Comparison of ENCODE assay signal across 15 cellular contexts in the genomic region with DNA sequence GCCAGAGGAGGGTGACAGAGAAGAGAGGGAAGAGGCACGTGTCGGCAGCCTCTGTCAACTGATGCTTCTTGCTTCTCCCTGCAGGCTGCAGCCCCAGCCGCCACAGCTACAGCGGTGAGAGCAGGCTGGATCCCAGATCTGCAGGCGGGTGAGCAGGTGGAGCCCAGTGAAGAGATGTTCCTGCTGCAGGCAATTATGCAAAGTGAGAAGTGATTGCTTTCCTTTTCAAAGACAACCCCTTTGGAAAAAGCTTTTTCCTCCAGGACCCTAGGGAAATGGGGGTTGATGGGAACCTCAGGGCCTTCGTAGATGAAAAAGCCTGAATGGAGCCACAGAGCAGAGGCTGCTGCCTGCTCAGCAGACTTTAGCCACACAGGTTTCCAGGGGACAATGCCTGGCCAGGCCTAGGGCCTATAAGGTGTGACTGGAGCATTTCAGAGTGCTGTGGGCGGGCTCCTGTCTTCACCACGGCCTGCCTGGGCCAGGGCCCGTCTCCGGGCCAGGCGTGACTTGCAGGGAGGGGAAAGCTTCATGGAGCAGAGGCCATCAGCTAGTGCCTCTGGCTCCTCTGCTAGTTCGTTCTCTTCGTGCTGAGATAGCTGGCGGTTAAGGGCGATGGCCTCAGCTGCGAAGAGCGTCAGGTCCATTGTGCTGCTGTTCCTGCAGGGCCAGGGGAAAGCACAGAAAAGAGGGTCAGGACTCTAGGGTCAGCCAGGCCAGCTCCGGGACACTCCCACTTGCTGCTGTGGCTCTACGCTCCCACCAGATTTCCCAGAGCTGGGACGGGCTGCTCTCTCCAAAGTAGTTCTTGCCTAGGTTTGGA. TPM values are rescaled to one million over a fixed set of nuclear protein-coding genes. Genes with fewer than 3 reads are reported as not detected.
DNase-seq lines count a peak whose midpoint lies in the region; ATAC-seq and TF ChIP-seq lines count a peak whose summit lies in the region.
"Had no signal": no experiment of that assay in that cellular context is flagged by ENCODE, and none has a peak within 500 bp of the region (broad histone marks: within the 10 kb centered on the region; RNA-seq: fewer than 3 reads in every experiment).

No MANE protein-coding gene starts in this region.

- no peaks in the 10 kb centered on the region for H3K4me1 ChIP-seq in endodermal cell (ENCODE audit: control insufficient read depth, insufficient read depth, low read length)

- DNase-seq in activated naive CD4-positive, alpha-beta T cell treated with anti-CD3 and anti-CD28 coated beads, Interleukin-2, amount 50 U/mL, for 72 hours (ENCODE audit: low spot score in 2 of 2) = peak in 1 of 2 donors; percentile 35
- no peak for DNase-seq in activated naive CD4-positive, alpha-beta T cell treated with anti-CD3 and anti-CD28 coated beads for 36 hours
- DNase-seq in NCI-H2227 treated with DMSO at 0.1 percent for 48 hours (lab: John Stamatoyannopoulos, UW) = peak; percentile 57
- DNase-seq in endodermal cell = peak; percentile 64
- no peak for DNase-seq in effector memory CD8-positive, alpha-beta T cell
- DNase-seq in GDM1 (lab: John Stamatoyannopoulos, UW) = no peak
- DNase-seq in cerebellar cortex (ENCODE audit: low spot score) = no peak
- DNase-seq: activated CD4-positive, CD25-positive, alpha-beta regulatory T cell treated with anti-CD3 and anti-CD28 coated beads, Interleukin-2, amount 50 U/mL, for 72 hours; activated naive CD8-positive, alpha-beta T cell treated with anti-CD3 and anti-CD28 coated beads, Interleukin-2, amount 10 ng/mL, durations not matched to agents 7 days and 5 days; foreskin fibroblast; KBM-7; NCI-H1930 had no signal

- no peak for ATAC-seq in activated naive CD4-positive, alpha-beta T cell treated with anti-CD3 and anti-CD28 coated beads, Interleukin-2, amount 50 U/mL, for 72 hours
- ATAC-seq in effector memory CD8-positive, alpha-beta T cell (replicated peaks) = no peak

- H3K9me3 Mint-ChIP-seq in activated naive CD4-positive, alpha-beta T cell treated with anti-CD3 and anti-CD28 coated beads, Interleukin-2, amount 50 U/mL, for 72 hours = no peaks in the 10 kb centered on the region
- no peaks in the 10 kb centered on the region for H3K9me3 Mint-ChIP-seq in activated naive CD4-positive, alpha-beta T cell treated with anti-CD3 and anti-CD28 coated beads for 36 hours
- no peaks in the 10 kb centered on the region for H3K9me3 Mint-ChIP-seq in endodermal cell
- no peaks in the 10 kb centered on the region for H3K9me3 Mint-ChIP-seq in effector memory CD8-positive, alpha-beta T cell
- H3K9me3 Mint-ChIP-seq: activated naive CD8-positive, alpha-beta T cell treated with anti-CD3 and anti-CD28 coated beads, Interleukin-2, amount 10 ng/mL, durations not matched to agents 7 days and 5 days; T-helper 2 cell treated with Interferon-gamma antibody and Interleukin-4, amounts not matched to agents 5 μg/mL and 100 μg/mL, for 36 hours had no signal

- no peak overlapping the region for H3K4me3 Mint-ChIP-seq in activated naive CD4-positive, alpha-beta T cell treated with anti-CD3 and anti-CD28 coated beads for 36 hours
- no peak overlapping the region for H3K4me3 Mint-ChIP-seq in endodermal cell
- no peak overlapping the region for H3K4me3 Mint-ChIP-seq in effector memory CD8-positive, alpha-beta T cell
- H3K4me3 Mint-ChIP-seq: activated naive CD8-positive, alpha-beta T cell treated with anti-CD3 and anti-CD28 coated beads, Interleukin-2, amount 10 ng/mL, durations not matched to agents 7 days and 5 days; T-helper 2 cell treated with Interferon-gamma antibody and Interleukin-4, amounts not matched to agents 5 μg/mL and 100 μg/mL, for 36 hours had no signal

- no peak for TF ChIP-seq CTCF in endodermal cell (conservative IDR thresholded peaks at IDR 0.05)

- peak overlapping the region; percentile 53 to 62 for H3K27ac Mint-ChIP-seq in activated naive CD4-positive, alpha-beta T cell treated with anti-CD3 and anti-CD28 coated beads, Interleukin-2, amount 50 U/mL, for 72 hours
- H3K27ac Mint-ChIP-seq in activated naive CD4-positive, alpha-beta T cell treated with anti-CD3 and anti-CD28 coated beads for 36 hours = no peak overlapping the region
- no peak overlapping the region for H3K27ac Mint-ChIP-seq in endodermal cell
- H3K27ac Mint-ChIP-seq in effector memory CD8-positive, alpha-beta T cell = peak overlapping the region in 1 of 2 donors; percentile 72
- H3K27ac Mint-ChIP-seq: activated naive CD8-positive, alpha-beta T cell treated with anti-CD3 and anti-CD28 coated beads, Interleukin-2, amount 10 ng/mL, durations not matched to agents 7 days and 5 days; T-helper 2 cell treated with Interferon-gamma antibody and Interleukin-4, amounts not matched to agents 5 μg/mL and 100 μg/mL, for 36 hours had no signal

- H3K27ac ChIP-seq in endodermal cell (ENCODE audit: low read depth, low read length) (peak overlapping the region; percentile 88), temporal lobe (ENCODE audit: low read depth, low read length) (peak overlapping the region; percentile 6)

- H3K9me3 ChIP-seq in endodermal cell (ENCODE audit: control insufficient read depth, low read length) = no peaks in the 10 kb centered on the region

- 82 to 87% methylated on average over 13 to 20 of the region's 20 CpGs for WGBS in endodermal cell (ENCODE audit: insufficient coverage in 1 of 2, insufficient read length in 1 of 2), 2 experiments

- H3K4me1 Mint-ChIP-seq in activated naive CD4-positive, alpha-beta T cell treated with anti-CD3 and anti-CD28 coated beads for 36 hours (ENCODE audit: low read depth) = no peaks in the 10 kb centered on the region
- no peaks in the 10 kb centered on the region for H3K4me1 Mint-ChIP-seq in endodermal cell
- H3K4me1 Mint-ChIP-seq in effector memory CD8-positive, alpha-beta T cell (ENCODE audit: low read depth in 2 of 2) = peaks cover 0 to 10% of the 10 kb centered on the region in 2 donors

- H3K27me3 Mint-ChIP-seq in activated naive CD4-positive, alpha-beta T cell treated with anti-CD3 and anti-CD28 coated beads for 36 hours (ENCODE audit: low read depth) = no peaks in the 10 kb centered on the region
- peaks cover 5% of the 10 kb centered on the region for H3K27me3 Mint-ChIP-seq in endodermal cell (ENCODE audit: insufficient read depth)
- H3K27me3 Mint-ChIP-seq in effector memory CD8-positive, alpha-beta T cell = no peaks in the 10 kb centered on the region
- H3K27me3 Mint-ChIP-seq: activated naive CD8-positive, alpha-beta T cell treated with anti-CD3 and anti-CD28 coated beads, Interleukin-2, amount 10 ng/mL, durations not matched to agents 7 days and 5 days had no signal

- no peaks in the 10 kb centered on the region for H3K36me3 Mint-ChIP-seq in activated naive CD4-positive, alpha-beta T cell treated with anti-CD3 and anti-CD28 coated beads, Interleukin-2, amount 50 U/mL, for 72 hours
- H3K36me3 Mint-ChIP-seq in activated naive CD4-positive, alpha-beta T cell treated with anti-CD3 and anti-CD28 coated beads for 36 hours (ENCODE audit: low read depth) = peaks cover 2% of the 10 kb centered on the region
- H3K36me3 Mint-ChIP-seq in endodermal cell (ENCODE audit: low read depth) = peaks cover 13% of the 10 kb centered on the region
- H3K36me3 Mint-ChIP-seq in effector memory CD8-positive, alpha-beta T cell (ENCODE audit: insufficient read depth) = peaks cover 25% of the 10 kb centered on the region

- intact Hi-C loops in activated naive CD4-positive, alpha-beta T cell treated with anti-CD3 and anti-CD28 coated beads for 36 hours (cut with micrococcal nuclease) = no loop called here

- no peaks in the 10 kb centered on the region for H3K36me3 ChIP-seq in endodermal cell (ENCODE audit: control insufficient read depth, insufficient read depth, low read length)

- H3K9ac ChIP-seq in endodermal cell (ENCODE audit: extremely low read depth, low read length, poor library complexity, severe bottlenecking) = no peak overlapping the region

- no peaks in the 10 kb centered on the region for H3K27me3 ChIP-seq in endodermal cell (ENCODE audit: control insufficient read depth, insufficient read depth, low read length, poor library complexity, severe bottlenecking)

- no peak overlapping the region for H3K4me3 ChIP-seq in endodermal cell (ENCODE audit: low read length)

- CTCF ChIA-PET in activated naive CD4-positive, alpha-beta T cell treated with anti-CD3 and anti-CD28 coated beads for 36 hours (lab: Charles Lee) = interaction anchor here (1.5 kb wide), 1 partner anchor 166 kb away, joined by 5 read pairs; no protein-coding TSS in a partner anchor

RNA-seq across cellular contexts. Expression of a gene that starts 6.9 kb away (rescaled TPM):
- not detected for total RNA-seq in activated naive CD4-positive, alpha-beta T cell treated with anti-CD3 and anti-CD28 coated beads, Interleukin-2, amount 50 U/mL, for 72 hours
- not detected for total RNA-seq in activated naive CD4-positive, alpha-beta T cell treated with anti-CD3 and anti-CD28 coated beads for 36 hours
- total RNA-seq in endodermal cell (not detected), temporal lobe (not detected)
- polyA plus RNA-seq in endodermal cell (2013, experiment 1 of 2) = 0.18 TPM
- not detected for polyA plus RNA-seq in endodermal cell (2013, experiment 2 of 2)
- total RNA-seq: activated naive CD8-positive, alpha-beta T cell treated with anti-CD3 and anti-CD28 coated beads, Interleukin-2, amount 10 ng/mL, durations not matched to agents 7 days and 5 days; liver had no signal
- polyA plus RNA-seq: liver had no signal

RNA-seq across cellular contexts. Expression of a gene that starts 45.7 kb away (rescaled TPM):
- total RNA-seq in activated naive CD4-positive, alpha-beta T cell treated with anti-CD3 and anti-CD28 coated beads, Interleukin-2, amount 50 U/mL, for 72 hours = 10 to 100 TPM; 37.3 to 48.7 TPM
- 10 to 100 TPM; 18.5 to 21.2 TPM for total RNA-seq in activated naive CD4-positive, alpha-beta T cell treated with anti-CD3 and anti-CD28 coated beads for 36 hours
- 10 to 100 TPM; 19.9 to 28.5 TPM for total RNA-seq in endodermal cell
- polyA plus RNA-seq in endodermal cell (2013, experiment 1 of 2) = 22.8 TPM
- polyA plus RNA-seq in endodermal cell (2013, experiment 2 of 2) = 22.0 TPM
- 8.9 TPM for total RNA-seq in temporal lobe

RNA-seq across cellular contexts. Expression of a gene that starts 58.3 kb away (rescaled TPM):
- 10 to 100 TPM; 11.1 to 12.8 TPM for total RNA-seq in activated naive CD4-positive, alpha-beta T cell treated with anti-CD3 and anti-CD28 coated beads, Interleukin-2, amount 50 U/mL, for 72 hours
- total RNA-seq in activated naive CD4-positive, alpha-beta T cell treated with anti-CD3 and anti-CD28 coated beads for 36 hours = 1 to 10 TPM; 4.8 to 5.0 TPM
- total RNA-seq in endodermal cell (1 to 10 TPM; 1.7 to 2.3 TPM), temporal lobe (2.2 TPM)
- polyA plus RNA-seq in endodermal cell (2013, experiment 1 of 2) = 2.8 TPM
- polyA plus RNA-seq in endodermal cell (2013, experiment 2 of 2) = 2.6 TPM

Comparison
In these comparisons a context has a peak if more than half of its experiments do, and no peak if none do; other contexts are left out.
1. H3K27ac Mint-ChIP-seq: peak in activated naive CD4-positive, alpha-beta T cell treated with anti-CD3 and anti-CD28 coated beads, Interleukin-2, amount 50 U/mL, for 72 hours (2 of 2); none in activated naive CD4-positive, alpha-beta T cell treated with anti-CD3 and anti-CD28 coated beads for 36 hours (single experiment) and endodermal cell (single experiment).
2. DNase-seq: peak in NCI-H2227 treated with DMSO at 0.1 percent for 48 hours (single experiment) and endodermal cell (single experiment); none in activated naive CD4-positive, alpha-beta T cell treated with anti-CD3 and anti-CD28 coated beads for 36 hours (single experiment), effector memory CD8-positive, alpha-beta T cell (0 of 3), GDM1 (single experiment) and cerebellar cortex (single experiment).